ENCODE assay signal across 8 cellular contexts in the genomic region with DNA sequence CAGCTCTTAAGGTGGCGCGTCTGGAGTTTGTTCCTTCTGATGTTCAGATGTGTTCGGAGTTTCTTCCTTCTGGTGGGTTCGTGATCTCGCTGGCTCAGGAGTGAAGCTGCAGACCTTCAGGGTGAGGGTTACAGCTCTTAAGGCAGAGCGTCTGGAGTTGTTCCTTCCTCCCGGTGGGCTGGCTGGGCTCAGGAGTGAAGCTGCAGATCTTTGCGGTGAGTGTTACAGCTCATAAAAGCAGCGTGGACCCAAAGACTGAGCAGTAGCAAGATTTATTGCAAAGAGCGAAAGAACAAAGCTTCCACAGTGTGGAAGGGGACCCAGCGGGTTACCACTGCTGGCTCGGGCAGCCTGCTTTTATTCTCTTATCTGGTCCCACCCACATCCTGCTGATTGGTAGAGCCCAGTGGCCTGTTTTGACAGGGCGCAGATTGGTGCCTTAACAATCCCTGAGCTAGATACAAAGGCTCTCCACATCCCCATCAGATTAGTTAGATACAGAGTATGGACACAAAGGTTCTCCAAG.
DNase-seq lines count a peak whose midpoint lies in the region; ATAC-seq and TF ChIP-seq lines count a peak whose summit lies in the region.
"Not testable (repeated sequence)": the region's sequence is repeated elsewhere in the genome, so short reads cannot be mapped to it uniquely, and the experiment has no call there.

No MANE protein-coding gene starts in this region.

- not testable (repeated sequence) for TF ChIP-seq EP300 in tibial nerve (IDR thresholded peaks at IDR 0.05)

- peak overlapping the region; percentile 39; the same call in 1 of the 2 replicates for H3K4me2 ChIP-seq in OCI-LY7 (ENCODE audit: low read length)

- peaks cover 12% of the 10 kb centered on the region; the same call in 1 of the 2 replicates for H3K79me2 ChIP-seq in OCI-LY7 (ENCODE audit: insufficient read depth, low read depth, low read length)

- H2AFZ ChIP-seq in OCI-LY7 (ENCODE audit: low read length) = not testable (repeated sequence)

- not testable (repeated sequence) for H3K9me3 ChIP-seq in OCI-LY7 (ENCODE audit: low read length)
- H3K9me3 ChIP-seq in tibial nerve = peaks cover 0 to 12% (median 0%) of the 10 kb centered on the region in 4 donors

- H3K27ac ChIP-seq in OCI-LY7 (ENCODE audit: low read depth, low read length, poor library complexity, severe bottlenecking) = peak overlapping the region; percentile 76
- not testable (repeated sequence) for H3K27ac ChIP-seq in tibial nerve

- not testable (repeated sequence) for H3K36me3 Mint-ChIP-seq in activated CD8-positive, alpha-beta memory T cell treated with anti-CD3 and anti-CD28 coated beads, Interleukin-2, amount 10 ng/mL, durations not matched to agents 7 days and 5 days; naive thymus-derived CD8-positive, alpha-beta T cell

- H3K27me3 Mint-ChIP-seq in activated CD8-positive, alpha-beta memory T cell treated with anti-CD3 and anti-CD28 coated beads, Interleukin-2, amount 10 ng/mL, durations not matched to agents 7 days and 5 days; naive thymus-derived CD8-positive, alpha-beta T cell: not testable (repeated sequence)

- H3K9me2 ChIP-seq in OCI-LY7 (ENCODE audit: insufficient read depth, low read length) = not testable (repeated sequence)

- not testable (repeated sequence) for BruUV-seq in OCI-LY7 (replicated peaks; lab: Mats Ljungman, UMichigan)

- not testable (repeated sequence) for TF ChIP-seq POLR2A in tibial nerve (IDR thresholded peaks at IDR 0.05)

- peak overlapping the region; percentile 75; the same call in 1 of the 2 replicates for H3K4me3 ChIP-seq in GM08714 (ENCODE audit: low read length)
- H3K4me3 ChIP-seq in OCI-LY7 (ENCODE audit: low read depth, low read length, poor library complexity, severe bottlenecking) = peak overlapping the region; percentile 72
- peak overlapping the region; percentile 49 for H3K4me3 ChIP-seq in choroid plexus epithelial cell (ENCODE audit: low read depth, low read length)
- peak overlapping the region in 3 of 4 donors; percentile 18 to 35 (median 29) for H3K4me3 ChIP-seq in tibial nerve

- ATAC-seq in GM19438 (IDR thresholded peaks at IDR 0.05; ENCODE audit: low read depth, unreplicated experiment) (peak; percentile 24), HG02973 (IDR thresholded peaks at IDR 0.05; ENCODE audit: unreplicated experiment) (peak; percentile 43)
- peak; percentile 9 for ATAC-seq in activated CD8-positive, alpha-beta memory T cell treated with anti-CD3 and anti-CD28 coated beads, Interleukin-2, amount 10 ng/mL, durations not matched to agents 7 days and 5 days
- peak in 1 of 2 donors; percentile 38 for ATAC-seq in naive thymus-derived CD8-positive, alpha-beta T cell

- WGBS in tibial nerve, 2 donors = 49 to 53% methylated on average over 12 to 13 of the region's 13 CpGs

- DNase-seq in OCI-LY7 (ENCODE audit: low spot score) = peak; percentile 41
- DNase-seq in activated CD8-positive, alpha-beta memory T cell treated with anti-CD3 and anti-CD28 coated beads, Interleukin-2, amount 10 ng/mL, durations not matched to agents 7 days and 5 days = peak; percentile 45
- not testable (repeated sequence) for DNase-seq in choroid plexus epithelial cell (ENCODE audit: low read depth); tibial nerve (ENCODE audit: low spot score in 2 of 2)
- DNase-seq in naive thymus-derived CD8-positive, alpha-beta T cell = peak in 2 of 10 donors; percentile 1 to 29

- peak overlapping the region; percentile 85 for H3K27ac Mint-ChIP-seq in activated CD8-positive, alpha-beta memory T cell treated with anti-CD3 and anti-CD28 coated beads, Interleukin-2, amount 10 ng/mL, durations not matched to agents 7 days and 5 days
- peak overlapping the region; percentile 61 to 94 (median 85) for H3K27ac Mint-ChIP-seq in naive thymus-derived CD8-positive, alpha-beta T cell

- CTCF ChIA-PET in OCI-LY7 (lab: Charles Lee; ENCODE audit: unreplicated experiment); activated CD8-positive, alpha-beta memory T cell treated with anti-CD3 and anti-CD28 coated beads, Interleukin-2, amount 10 ng/mL, durations not matched to agents 7 days and 5 days (lab: Charles Lee): not testable (repeated sequence)

- POLR2A ChIA-PET in OCI-LY7 (lab: Charles Lee) = interaction anchor here (0.6 to 2.2 kb wide), 12 partner anchors 15 to 1916 kb away, joined by 3 to 12 read pairs (median 3); no protein-coding TSS in a partner anchor
- POLR2A ChIA-PET in naive thymus-derived CD8-positive, alpha-beta T cell (lab: Charles Lee) = interaction anchor here (1.6 kb wide), 1 partner anchor 19 kb away, joined by 6 read pairs; no protein-coding TSS in a partner anchor

- not testable (repeated sequence) for H3K9me3 Mint-ChIP-seq in activated CD8-positive, alpha-beta memory T cell treated with anti-CD3 and anti-CD28 coated beads, Interleukin-2, amount 10 ng/mL, durations not matched to agents 7 days and 5 days (ENCODE audit: low read depth); naive thymus-derived CD8-positive, alpha-beta T cell

- not testable (repeated sequence) for H3K27me3 ChIP-seq in tibial nerve

- TF ChIP-seq CTCF in OCI-LY7 (conservative IDR thresholded peaks at IDR 0.05; ENCODE audit: low read length); choroid plexus epithelial cell (conservative IDR thresholded peaks at IDR 0.05; ENCODE audit: low read depth, low read length); tibial nerve (IDR thresholded peaks at IDR 0.05): not testable (repeated sequence)

- H3K4me1 ChIP-seq in OCI-LY7 (ENCODE audit: insufficient read depth, low read length, poor library complexity, severe bottlenecking); tibial nerve: not testable (repeated sequence)

- H3K4me3 Mint-ChIP-seq in activated CD8-positive, alpha-beta memory T cell treated with anti-CD3 and anti-CD28 coated beads, Interleukin-2, amount 10 ng/mL, durations not matched to agents 7 days and 5 days = peak overlapping the region; percentile 83
- peak overlapping the region; percentile 81 to 96 (median 90) for H3K4me3 Mint-ChIP-seq in naive thymus-derived CD8-positive, alpha-beta T cell

- H4K20me1 ChIP-seq in OCI-LY7 (ENCODE audit: insufficient read depth, low read length) = not testable (repeated sequence)

- intact Hi-C loops in OCI-LY7 (cut with micrococcal nuclease; ENCODE audit: unreplicated experiment) = not testable (repeated sequence)

- H3K36me3 ChIP-seq in OCI-LY7 (ENCODE audit: insufficient read depth, low read length); tibial nerve: not testable (repeated sequence)

- not testable (repeated sequence) for H3K4me1 Mint-ChIP-seq in activated CD8-positive, alpha-beta memory T cell treated with anti-CD3 and anti-CD28 coated beads, Interleukin-2, amount 10 ng/mL, durations not matched to agents 7 days and 5 days
- H3K4me1 Mint-ChIP-seq in naive thymus-derived CD8-positive, alpha-beta T cell = peaks cover 0 to 12% (median 7%) of the 10 kb centered on the region in 4 donors
